8 cellular contexts compared by ENCODE assay signal in genomic region chr1:13699936-13700520, GRCh38. TPM values are rescaled to one million over a fixed set of nuclear protein-coding genes. Genes with fewer than 3 reads are reported as not detected.
DNase-seq lines count a peak whose midpoint lies in the region; ATAC-seq and TF ChIP-seq lines count a peak whose summit lies in the region.

PRDM2 (plus strand) TSS chr1:13700188; CDS start chr1:13715606, 15,418 bp downstream.

- ATAC-seq in GM21367 (IDR thresholded peaks at IDR 0.05; ENCODE audit: unreplicated experiment) = peak; percentile 34

- H3K4me3 ChIP-seq in choroid plexus epithelial cell (ENCODE audit: low read depth, low read length) = peak within 1 kb of the TSS; percentile 77

- in situ Hi-C loops in Caki2 (cut with HindIII; ENCODE audit: low pct_unique_long_range_greater_than_20kb, low sequenced_read_pairs) = no loop called here

- no peak for TF ChIP-seq CTCF in choroid plexus epithelial cell (conservative IDR thresholded peaks at IDR 0.05; ENCODE audit: low read depth, low read length)

- DNase-seq in Caki2 (ENCODE audit: low read depth) (peak; percentile 55), LHCN-M2 (ENCODE audit: low read depth) (peak; percentile 32), choroid plexus epithelial cell (ENCODE audit: low read depth) (peak; percentile 36), left kidney (ENCODE audit: low read depth, low spot score) (peak; percentile 84), SIG-M5 treated with dmso at 0.1 percent for 504 hours (lab: John Stamatoyannopoulos, UW; ENCODE audit: unreplicated experiment) (no peak)
- DNase-seq in activated CD4-positive, alpha-beta T cell treated with anti-CD3 and anti-CD28 coated beads for 1 hour = peak; percentile 48
- DNase-seq in stimulated activated CD4-positive, alpha-beta T cell treated with anti-CD3 and anti-CD28 coated beads, Interleukin-2, amount 100 ng/mL, for 48 hours = peak; percentile 49 to 54

RNA-seq across cellular contexts. Expression of gene PRDM2, which starts in this region (rescaled TPM):
- 0.14 and 1.0 TPM in 2 replicates for total RNA-seq in Caki2 (2014; rRNA removed; shearing (Covaris generic); ENCODE audit: low replicate concordance)
- 10.2 and 12.3 TPM in 2 replicates for total RNA-seq in LHCN-M2 (2014; rRNA removed)
- 7.8 TPM for polyA plus RNA-seq in LHCN-M2 (2012)
